Comparison of ENCODE assay signal across 15 cellular contexts in genomic region chr13:73850104-73850898, GRCh38.
DNase-seq lines count a peak whose midpoint lies in the region; ATAC-seq, FAIRE-seq and TF ChIP-seq lines count a peak whose summit lies in the region.
"Had no signal": no experiment of that assay in that cellular context is flagged by ENCODE, and none has a peak within 500 bp of the region (broad histone marks: within the 10 kb centered on the region; RNA-seq: fewer than 3 reads in every experiment).

No MANE protein-coding gene starts in this region.

- no peak for ATAC-seq in pancreas
- ATAC-seq in HG02610 (IDR thresholded peaks at IDR 0.05; ENCODE audit: unreplicated experiment), result no peak

- H3K27me3 ChIP-seq in pancreas, result no peaks in the 10 kb centered on the region
- no peaks in the 10 kb centered on the region for H3K27me3 ChIP-seq in testis
- H3K27me3 ChIP-seq: Peyer's patch had no signal

- H3K4me1 ChIP-seq in pancreas (no peaks in the 10 kb centered on the region), testis (no peaks in the 10 kb centered on the region)
- H3K4me1 ChIP-seq: Peyer's patch had no signal

- POLR2A ChIA-PET in HEK293T (lab: Yijun Ruan, JAX), result no interaction called here

- H3K4me3 ChIP-seq in pancreas (no peak overlapping the region), testis (no peak overlapping the region)
- H3K4me3 ChIP-seq: HAP-1, Peyer's patch had no signal

- H3K9me3 ChIP-seq in pancreas (no peaks in the 10 kb centered on the region), testis (no peaks in the 10 kb centered on the region)
- H3K9me3 ChIP-seq: HAP-1, Peyer's patch had no signal

- intact Hi-C loops in pancreas (cut with DNase I) (no loop called here), testis (cut with DNase I; ENCODE audit: low total_unique reads) (no loop called here)

- no peak for TF ChIP-seq POLR2A in testis (IDR thresholded peaks at IDR 0.05)

- DNase-seq in EH (ENCODE audit: low read depth) (peak; percentile 35), HEK293T (ENCODE audit: extremely low spot score) (no peak), amniotic epithelial cell (ENCODE audit: low read depth) (peak; percentile 32), pancreas (no peak), RPMI8226 (no peak), testis (no peak)
- DNase-seq: COR-L47, DMS153, KG1, NCI-H1092, NCI-H2081 treated with DMSO at 0.1 percent for 48 hours, Peyer's patch, Right ventricle myocardium superior had no signal

- H3K36me3 ChIP-seq in pancreas (no peaks in the 10 kb centered on the region), testis (ENCODE audit: low read depth, missing control alignments) (no peaks in the 10 kb centered on the region)
- H3K36me3 ChIP-seq: Peyer's patch had no signal

- CTCF ChIA-PET in HEK293T (lab: Yijun Ruan, JAX), result interaction anchor here (0.6 to 1.1 kb wide), 5 partner anchors 9 to 613 kb away, joined by 3 to 4 read pairs (median 3); no protein-coding TSS in a partner anchor

- WGBS in pancreas, 2 donors, result 40 to 59% methylated on average over 5 of the region's 5 CpGs
- 63 to 68% methylated on average over 5 of the region's 5 CpGs for WGBS in testis, 2 donors

- peak; percentile 34 for FAIRE-seq in pancreas (lab: Jason Lieb, UNC)

- H3K27ac ChIP-seq in pancreas, result no peak overlapping the region
- no peak overlapping the region for H3K27ac ChIP-seq in testis
- H3K27ac ChIP-seq: Peyer's patch had no signal

- TF ChIP-seq CTCF in pancreas (IDR thresholded peaks at IDR 0.05), result no peak
- TF ChIP-seq CTCF in testis (IDR thresholded peaks at IDR 0.05), result no peak

TF ChIP-seq in HEK293T, 16 proteins besides CTCF, POLR2A, EP300 and RAD21:
- TF ChIP-seq L3MBTL2 (conservative IDR thresholded peaks at IDR 0.05) (no peak), PKNOX1 (IDR thresholded peaks at IDR 0.05) (peak; percentile 30; the same call in 1 of the 2 replicates)

Comparison
In these comparisons a context has a peak if more than half of its experiments do, and no peak if none do; other contexts are left out.
1. DNase-seq: peak in EH (single experiment) and amniotic epithelial cell (single experiment); none in HEK293T (single experiment), pancreas (0 of 6), RPMI8226 (single experiment) and testis (single experiment).